10 cellular contexts compared by ENCODE assay signal in the genomic region with DNA sequence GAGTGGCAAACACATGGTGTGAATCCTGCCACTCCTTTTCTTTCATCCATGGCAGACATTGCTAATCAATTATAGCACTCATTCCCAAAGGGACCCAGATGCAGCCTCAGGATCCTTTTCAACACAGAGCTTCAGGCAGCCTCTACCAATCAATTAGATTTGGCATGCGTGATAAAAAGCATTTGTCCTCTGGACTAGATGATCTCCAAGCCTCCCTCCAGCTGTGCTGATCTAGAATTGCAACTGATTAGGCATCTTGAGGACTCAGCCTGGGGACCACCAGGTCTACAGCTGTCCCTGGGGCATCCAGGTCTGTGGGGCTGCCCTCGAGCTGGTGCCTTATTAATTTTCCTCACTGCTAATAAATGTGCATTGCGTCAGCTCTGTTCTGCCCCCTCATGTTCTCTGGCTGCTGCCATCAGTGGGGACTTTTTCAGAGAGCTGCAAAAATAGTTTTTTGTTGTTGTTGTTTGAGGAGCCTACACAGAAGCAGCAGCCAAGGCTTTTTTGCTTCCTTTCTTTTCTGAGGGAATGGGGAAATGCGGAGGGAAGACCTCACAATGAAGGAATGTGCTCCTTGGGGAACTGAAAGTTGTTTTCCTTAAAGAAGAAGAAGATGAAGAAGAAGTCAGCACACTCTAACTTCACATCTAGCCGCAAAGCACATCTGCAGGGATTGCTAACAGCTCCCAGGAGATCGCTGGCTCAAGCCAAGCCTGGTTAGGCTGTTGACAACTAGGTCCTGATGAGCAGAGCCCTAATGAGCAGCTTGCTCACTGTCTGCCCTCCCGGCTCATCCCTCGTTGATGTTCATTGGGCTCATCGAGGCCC. TPM values are rescaled to one million over a fixed set of nuclear protein-coding genes. Genes with fewer than 3 reads are reported as not detected.
A peak's percentile ranks its signal among the peaks of the same experiment; 100 is the strongest.
DNase-seq lines count a peak whose midpoint lies in the region; ATAC-seq and TF ChIP-seq lines count a peak whose summit lies in the region.
"Had no signal": no experiment of that assay in that cellular context is flagged by ENCODE, and none has a peak within 500 bp of the region (broad histone marks: within the 10 kb centered on the region; RNA-seq: fewer than 3 reads in every experiment).

No MANE protein-coding gene starts in this region.

- peak; percentile 57 for DNase-seq in MG63
- no peak for DNase-seq in chondrocyte (ENCODE audit: low spot score)
- peak; percentile 81 to 94 for DNase-seq in lower leg skin (ENCODE audit: low spot score in 2 of 2)
- DNase-seq in suprapubic skin (ENCODE audit: low spot score in 2 of 2), result peak in 1 of 2 donors; percentile 84
- no peak for DNase-seq in NOMO-1 treated with DMSO at 0.1 percent for 48 hours (lab: John Stamatoyannopoulos, UW; ENCODE audit: unreplicated experiment)
- DNase-seq in foreskin keratinocyte, result no peak
- no peak for DNase-seq in SHP77 treated with DMSO at 0.1 percent for 48 hours (lab: John Stamatoyannopoulos, UW)
- DNase-seq: naive B cell had no signal

- H3K36me3 ChIP-seq in MG63 (no peaks in the 10 kb centered on the region), suprapubic skin (no peaks in the 10 kb centered on the region)

- H3K4me3 ChIP-seq in MG63 (no peak overlapping the region), lower leg skin (ENCODE audit: low read depth, poor library complexity, severe bottlenecking) (no peak overlapping the region), suprapubic skin (peak overlapping the region; percentile 1)

- H3K4me1 Mint-ChIP-seq in chondrocyte (ENCODE audit: low read depth), result peaks cover 60% of the 10 kb centered on the region

- H3K4me3 Mint-ChIP-seq in chondrocyte (ENCODE audit: unreplicated experiment), result peak overlapping the region; percentile 18
- H3K4me3 Mint-ChIP-seq: T-helper 2 cell treated with Interferon-gamma antibody and Interleukin-4, amounts not matched to agents 5 μg/mL and 100 μg/mL, for 36 hours had no signal

- H3K27me3 ChIP-seq in MG63, result no peaks in the 10 kb centered on the region
- peaks cover 2% of the 10 kb centered on the region for H3K27me3 ChIP-seq in suprapubic skin
- H3K27me3 ChIP-seq in foreskin keratinocyte, result peaks cover 89% of the 10 kb centered on the region

- H3K9me3 ChIP-seq in MG63 (peaks cover 6% of the 10 kb centered on the region), suprapubic skin (no peaks in the 10 kb centered on the region)

- peak overlapping the region; percentile 22 for H3K27ac Mint-ChIP-seq in chondrocyte (ENCODE audit: unreplicated experiment)
- H3K27ac Mint-ChIP-seq: T-helper 2 cell treated with Interferon-gamma antibody and Interleukin-4, amounts not matched to agents 5 μg/mL and 100 μg/mL, for 36 hours had no signal

- no peaks in the 10 kb centered on the region for H3K9me3 Mint-ChIP-seq in chondrocyte (ENCODE audit: low read depth)
- H3K9me3 Mint-ChIP-seq: T-helper 2 cell treated with Interferon-gamma antibody and Interleukin-4, amounts not matched to agents 5 μg/mL and 100 μg/mL, for 36 hours had no signal

- H3K36me3 Mint-ChIP-seq in chondrocyte (ENCODE audit: low read depth), result peaks cover 1% of the 10 kb centered on the region

- intact Hi-C loops in lower leg skin (cut with DNase I; ENCODE audit: low total_unique reads), result no loop called here

- peaks cover 10% of the 10 kb centered on the region for H3K27me3 Mint-ChIP-seq in chondrocyte (ENCODE audit: low read depth)

- TF ChIP-seq CTCF in chondrocyte (IDR thresholded peaks at IDR 0.05), result no peak
- TF ChIP-seq CTCF in lower leg skin (IDR thresholded peaks at IDR 0.05), result no peak
- no peak for TF ChIP-seq CTCF in suprapubic skin (IDR thresholded peaks at IDR 0.05)
- TF ChIP-seq CTCF in foreskin keratinocyte (conservative IDR thresholded peaks at IDR 0.05), result no peak

- TF ChIP-seq POLR2A in lower leg skin (IDR thresholded peaks at IDR 0.05) (no peak), suprapubic skin (IDR thresholded peaks at IDR 0.05) (peak in 1 of 2 donors; percentile 36)

- ATAC-seq in foreskin keratinocyte, result no peak
- no peak for ATAC-seq in GM21423 (IDR thresholded peaks at IDR 0.05; ENCODE audit: unreplicated experiment)

- WGBS in lower leg skin, 2 donors, result 37 to 46% methylated on average over 9 of the region's 9 CpGs
- WGBS in suprapubic skin, result 21% methylated on average over 9 of the region's 9 CpGs

- TF ChIP-seq EP300 in suprapubic skin (IDR thresholded peaks at IDR 0.05), result no peak

- peaks cover 78% of the 10 kb centered on the region for H3K4me1 ChIP-seq in suprapubic skin
- peaks cover 5% of the 10 kb centered on the region for H3K4me1 ChIP-seq in foreskin keratinocyte

- H3K27ac ChIP-seq in suprapubic skin (peak overlapping the region; percentile 94), foreskin keratinocyte (no peak overlapping the region)

RNA-seq across cellular contexts. Expression of a gene that starts 8.8 kb away (rescaled TPM):
- 43.5 and 59.1 TPM in 2 replicates for total RNA-seq in MG63 (2014; rRNA removed; shearing (Covaris generic); ENCODE audit: low replicate concordance)
- total RNA-seq in chondrocyte (2.2 to 10.3 TPM (median 2.7 TPM) in 3 replicates), lower leg skin (10 to 100 TPM; 27.3 to 79.8 (median 33.7) TPM), suprapubic skin (10 to 100 TPM in 3 of 4 donors, 1 to 10 TPM in 1; 9.7 to 30.3 (median 27.3) TPM), foreskin keratinocyte (not detected in 2 replicates)
- not detected in 2 replicates for polyA plus RNA-seq in foreskin keratinocyte

RNA-seq across cellular contexts. Expression of a gene that starts 50.8 kb away (rescaled TPM):
- total RNA-seq in MG63 (2014; rRNA removed; shearing (Covaris generic); ENCODE audit: low replicate concordance), result not detected in 2 replicates
- total RNA-seq in chondrocyte (not detected in 3 replicates), lower leg skin (1 to 10 TPM in 2 of 4 donors, under 1 TPM in 1, not detected in 1; 0.42 to 3.6 (median 1.3) TPM), suprapubic skin (1 to 10 TPM in 3 of 4 donors, not detected in 1; 1.6 to 4.8 (median 1.9) TPM), foreskin keratinocyte (not detected in 2 replicates)
- not detected in 2 replicates for polyA plus RNA-seq in foreskin keratinocyte

Comparison
In these comparisons a context has a peak if more than half of its experiments do, and no peak if none do; other contexts are left out.
1. DNase-seq: peak in MG63 (single experiment) and lower leg skin (2 of 2); none in chondrocyte (single experiment), NOMO-1 treated with DMSO at 0.1 percent for 48 hours (single experiment), foreskin keratinocyte (0 of 2) and SHP77 treated with DMSO at 0.1 percent for 48 hours (single experiment).